9 cellular contexts compared by ENCODE assay signal in the genomic region with DNA sequence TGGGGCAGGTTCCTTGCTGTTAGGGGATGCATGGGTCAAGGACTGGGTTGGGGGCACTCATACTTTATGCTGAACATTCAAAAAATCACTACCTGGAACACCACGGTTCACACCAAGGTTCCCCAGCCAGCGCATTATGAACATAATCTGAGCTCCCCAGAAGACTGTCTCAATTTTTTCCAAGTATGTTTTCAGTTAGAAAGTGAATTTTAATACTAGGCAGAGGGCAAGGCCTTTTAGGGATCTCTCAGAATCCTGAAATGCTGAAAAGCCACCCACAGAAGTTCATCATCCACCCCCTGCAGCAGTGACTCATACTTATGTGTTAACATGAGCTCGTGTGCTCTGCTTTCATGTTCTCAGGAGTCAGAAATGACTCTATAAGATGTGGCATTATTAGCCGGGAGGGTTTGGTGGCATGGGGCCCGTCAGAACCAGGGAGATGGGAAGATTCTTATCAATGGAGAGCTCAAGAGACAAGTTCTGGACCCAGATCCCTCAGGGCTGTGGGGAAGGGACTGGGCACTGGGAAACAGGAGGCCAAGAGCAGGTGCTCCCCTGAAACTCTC.
DNase-seq lines count a peak whose midpoint lies in the region; ATAC-seq and TF ChIP-seq lines count a peak whose summit lies in the region.
"Had no signal": no experiment of that assay in that cellular context is flagged by ENCODE, and none has a peak within 500 bp of the region (broad histone marks: within the 10 kb centered on the region; RNA-seq: fewer than 3 reads in every experiment).

No MANE protein-coding gene starts in this region.

- H3K4me1 ChIP-seq in mucosa of descending colon (ENCODE audit: low read depth) (no peaks in the 10 kb centered on the region), lower lobe of right lung (no peaks in the 10 kb centered on the region)

- H3K4me3 ChIP-seq in mucosa of descending colon (no peak overlapping the region), lower lobe of right lung (no peak overlapping the region)
- H3K4me3 ChIP-seq: esophagus squamous epithelium had no signal

- H3K27ac ChIP-seq in lower lobe of right lung, result no peak overlapping the region
- H3K27ac ChIP-seq: esophagus squamous epithelium had no signal

- intact Hi-C loops in mucosa of descending colon (cut with DNase I, micrococcal nuclease), result no loop called here
- intact Hi-C loops in lower lobe of right lung (cut with DNase I), result no loop called here

- H3K36me3 ChIP-seq in mucosa of descending colon (ENCODE audit: low read depth), result no peaks in the 10 kb centered on the region
- H3K36me3 ChIP-seq in lower lobe of right lung, result no peaks in the 10 kb centered on the region
- H3K36me3 ChIP-seq: esophagus squamous epithelium had no signal

- DNase-seq in Ammon's horn (ENCODE audit: low spot score) (peak; percentile 48), HT1080 (ENCODE audit: low read depth) (peak; percentile 84), mucosa of descending colon (no peak), lower lobe of right lung (no peak), medulla oblongata (ENCODE audit: extremely low spot score) (no peak), KG1 (lab: John Stamatoyannopoulos, UW) (no peak)
- DNase-seq in activated gamma-delta T cell treated with anti-CD3 and anti-CD28 coated beads, Interleukin-2, amount 50 U/mL, for 16 hours (ENCODE audit: low read depth), result peak; percentile 24
- DNase-seq: esophagus squamous epithelium had no signal

- H3K9me3 ChIP-seq in mucosa of descending colon (no peaks in the 10 kb centered on the region), lower lobe of right lung (no peaks in the 10 kb centered on the region)
- H3K9me3 ChIP-seq: esophagus squamous epithelium had no signal

- no peak for TF ChIP-seq CTCF in mucosa of descending colon (IDR thresholded peaks at IDR 0.05)
- no peak for TF ChIP-seq CTCF in lower lobe of right lung (IDR thresholded peaks at IDR 0.05)

- H3K27me3 ChIP-seq in lower lobe of right lung (ENCODE audit: low read depth), result no peaks in the 10 kb centered on the region
- H3K27me3 ChIP-seq: esophagus squamous epithelium had no signal

- peak; percentile 13 for ATAC-seq in mucosa of descending colon
- ATAC-seq in lower lobe of right lung, result no peak
- ATAC-seq in HG03457 (IDR thresholded peaks at IDR 0.05; ENCODE audit: unreplicated experiment), result no peak

Comparison
In these comparisons a context has a peak if more than half of its experiments do, and no peak if none do; other contexts are left out.
1. DNase-seq: peak in Ammon's horn (single experiment), HT1080 (single experiment) and activated gamma-delta T cell treated with anti-CD3 and anti-CD28 coated beads, Interleukin-2, amount 50 U/mL, for 16 hours (single experiment); none in mucosa of descending colon (0 of 3), lower lobe of right lung (single experiment), medulla oblongata (single experiment) and KG1 (single experiment).